15 cellular contexts compared by ENCODE assay signal in the genomic region with DNA sequence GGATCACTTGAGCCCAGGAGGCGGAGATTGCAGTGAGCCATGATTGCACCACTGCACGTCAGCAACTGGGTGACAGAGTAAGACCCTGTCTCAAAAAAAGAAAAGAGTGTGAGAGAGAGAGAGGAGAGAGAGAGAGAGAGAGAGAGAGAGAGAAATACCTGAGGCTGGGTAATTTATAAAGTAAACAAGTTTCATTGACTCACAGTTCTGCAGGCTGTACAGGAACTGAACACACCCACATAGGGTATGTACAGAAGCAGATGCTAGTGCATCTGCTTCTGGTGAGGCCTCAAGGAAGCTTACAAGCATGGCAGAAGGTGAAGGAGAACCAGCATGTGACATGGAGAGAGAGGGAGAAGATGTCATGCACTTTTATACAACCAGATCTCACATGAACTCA. TPM values are rescaled to one million over a fixed set of nuclear protein-coding genes. Genes with fewer than 3 reads are reported as not detected.
DNase-seq lines count a peak whose midpoint lies in the region; ATAC-seq and FAIRE-seq lines count a peak whose summit lies in the region.
"Had no signal": no experiment of that assay in that cellular context is flagged by ENCODE, and none has a peak within 500 bp of the region (broad histone marks: within the 10 kb centered on the region; RNA-seq: fewer than 3 reads in every experiment).

No MANE protein-coding gene starts in this region.

- H3K36me3 Mint-ChIP-seq in activated CD4-positive, alpha-beta T cell treated with anti-CD3 and anti-CD28 coated beads for 36 hours (ENCODE audit: low read depth), result no peaks in the 10 kb centered on the region
- H3K36me3 Mint-ChIP-seq in activated T-helper 17 cell treated with anti-CD3 and anti-CD28 coated beads, Interleukin-2, amount 50 U/mL, for 72 hours (ENCODE audit: low read depth), result no peaks in the 10 kb centered on the region

- H3K27me3 Mint-ChIP-seq in activated CD4-positive, alpha-beta T cell treated with anti-CD3 and anti-CD28 coated beads for 36 hours, result no peaks in the 10 kb centered on the region
- no peaks in the 10 kb centered on the region for H3K27me3 Mint-ChIP-seq in activated T-helper 17 cell treated with anti-CD3 and anti-CD28 coated beads, Interleukin-2, amount 50 U/mL, for 72 hours

- H3K4me3 Mint-ChIP-seq in activated CD4-positive, alpha-beta T cell treated with anti-CD3 and anti-CD28 coated beads for 36 hours, result no peak overlapping the region
- H3K4me3 Mint-ChIP-seq in activated T-helper 17 cell treated with anti-CD3 and anti-CD28 coated beads, Interleukin-2, amount 50 U/mL, for 72 hours, result no peak overlapping the region
- H3K4me3 Mint-ChIP-seq: activated T-helper 1 cell treated with anti-CD3 and anti-CD28 coated beads, Interleukin-12 subunit alpha, Interleukin-12 subunit beta, Interleukin-2, Interleukin-4 antibody, amounts not matched to agents 30 ng/mL and 10 ng/mL and 1 ng/mL, durations not matched to agents 14 hours and 24 hours and 36 hours; neural crest cell had no signal

- POLR2A ChIA-PET in activated CD4-positive, alpha-beta T cell treated with anti-CD3 and anti-CD28 coated beads for 36 hours (lab: Charles Lee), result no interaction called here

- no peak overlapping the region for H3K4me3 ChIP-seq in small intestine (ENCODE audit: low read depth in 1 of 2, low read length in 2 of 2)
- H3K4me3 ChIP-seq: coronary artery, stomach had no signal

- H3K4me1 Mint-ChIP-seq in activated CD4-positive, alpha-beta T cell treated with anti-CD3 and anti-CD28 coated beads for 36 hours, result peaks cover 14% of the 10 kb centered on the region
- H3K4me1 Mint-ChIP-seq in activated T-helper 17 cell treated with anti-CD3 and anti-CD28 coated beads, Interleukin-2, amount 50 U/mL, for 72 hours, result peaks cover 13% of the 10 kb centered on the region
- H3K4me1 Mint-ChIP-seq: neural crest cell had no signal

- no peaks in the 10 kb centered on the region for H3K27me3 ChIP-seq in small intestine (ENCODE audit: control insufficient read depth in 2 of 2, insufficient read depth in 2 of 2, low read length in 2 of 2)
- H3K27me3 ChIP-seq: stomach had no signal

- no peaks in the 10 kb centered on the region for H3K36me3 ChIP-seq in small intestine (ENCODE audit: control insufficient read depth in 2 of 2, insufficient read depth in 2 of 2, low read length in 2 of 2)
- H3K36me3 ChIP-seq: stomach had no signal

- CTCF ChIA-PET in activated CD4-positive, alpha-beta T cell treated with anti-CD3 and anti-CD28 coated beads for 36 hours (lab: Charles Lee), result no interaction called here

- DNase-seq in activated CD4-positive, alpha-beta T cell treated with anti-CD3 and anti-CD28 coated beads for 36 hours, result no peak
- no peak for DNase-seq in activated CD4-positive, alpha-beta T cell treated with anti-CD3 and anti-CD28 coated beads, Interleukin-2, amount 50 U/mL, for 4 hours
- DNase-seq in small intestine, result peak; percentile 34
- no peak for DNase-seq in EL
- no peak for DNase-seq in NCI-H2227 treated with DMSO at 0.1 percent for 48 hours (lab: John Stamatoyannopoulos, UW)
- no peak for DNase-seq in DMS 273 treated with DMSO at 0.1 percent for 48 hours (lab: John Stamatoyannopoulos, UW)
- DNase-seq: amygdala, NCI-H526, stomach had no signal

- no peaks in the 10 kb centered on the region for H3K9me3 ChIP-seq in small intestine (ENCODE audit: control insufficient read depth, low read depth)
- H3K9me3 ChIP-seq: stomach had no signal

- intact Hi-C loops in activated CD4-positive, alpha-beta T cell treated with anti-CD3 and anti-CD28 coated beads for 36 hours (cut with DNase I, micrococcal nuclease), result no loop called here

- no peak overlapping the region for H3K27ac ChIP-seq in small intestine (ENCODE audit: low read depth in 1 of 2, low read length in 1 of 2)
- H3K27ac ChIP-seq: coronary artery, stomach had no signal

- FAIRE-seq in small intestine (lab: Jason Lieb, UNC), result no peak
- FAIRE-seq: A204.1 had no signal

- no peaks in the 10 kb centered on the region for H3K4me1 ChIP-seq in small intestine (ENCODE audit: control insufficient read depth in 2 of 2, insufficient read depth in 1 of 2, low read depth in 1 of 2, low read length in 1 of 2)

- 90 to 100% (median 94%) methylated on average over 2 of the region's 2 CpGs for WGBS in small intestine, 3 donors

- H3K27ac Mint-ChIP-seq in activated CD4-positive, alpha-beta T cell treated with anti-CD3 and anti-CD28 coated beads for 36 hours, result no peak overlapping the region
- no peak overlapping the region for H3K27ac Mint-ChIP-seq in activated T-helper 17 cell treated with anti-CD3 and anti-CD28 coated beads, Interleukin-2, amount 50 U/mL, for 72 hours
- H3K27ac Mint-ChIP-seq: activated T-helper 1 cell treated with anti-CD3 and anti-CD28 coated beads, Interleukin-12 subunit alpha, Interleukin-12 subunit beta, Interleukin-2, Interleukin-4 antibody, amounts not matched to agents 30 ng/mL and 10 ng/mL and 1 ng/mL, durations not matched to agents 14 hours and 24 hours and 36 hours had no signal

- peak; percentile 69 for ATAC-seq in activated CD4-positive, alpha-beta T cell treated with anti-CD3 and anti-CD28 coated beads for 36 hours
- ATAC-seq in HG02884 (IDR thresholded peaks at IDR 0.05; ENCODE audit: unreplicated experiment), result peak; percentile 52
- peak; percentile 81 for ATAC-seq in activated T-helper 17 cell treated with anti-CD3 and anti-CD28 coated beads, Interleukin-2, amount 50 U/mL, for 72 hours (replicated peaks)

- H3K9me3 Mint-ChIP-seq in activated CD4-positive, alpha-beta T cell treated with anti-CD3 and anti-CD28 coated beads for 36 hours (ENCODE audit: low read depth), result no peaks in the 10 kb centered on the region
- H3K9me3 Mint-ChIP-seq in activated T-helper 17 cell treated with anti-CD3 and anti-CD28 coated beads, Interleukin-2, amount 50 U/mL, for 72 hours, result no peaks in the 10 kb centered on the region
- H3K9me3 Mint-ChIP-seq: activated T-helper 1 cell treated with anti-CD3 and anti-CD28 coated beads, Interleukin-12 subunit alpha, Interleukin-12 subunit beta, Interleukin-2, Interleukin-4 antibody, amounts not matched to agents 30 ng/mL and 10 ng/mL and 1 ng/mL, durations not matched to agents 14 hours and 24 hours and 36 hours had no signal

RNA-seq across cellular contexts. Expression of gene CHD1, which starts 46.4 kb away (rescaled TPM):
- total RNA-seq in activated CD4-positive, alpha-beta T cell treated with anti-CD3 and anti-CD28 coated beads for 36 hours, result 10 to 100 TPM; 50.8 to 75.5 TPM
- total RNA-seq in activated T-helper 17 cell treated with anti-CD3 and anti-CD28 coated beads, Interleukin-2, amount 50 U/mL, for 72 hours, result 10 to 100 TPM; 58.1 to 60.2 TPM
- polyA plus RNA-seq in small intestine, result 10 to 100 TPM; 10.6 to 23.5 (median 20.3) TPM
